Comparison of ENCODE assay signal across 23 cellular contexts in genomic region chr6:12506211-12506610, GRCh38.
"Had no signal": no experiment of that assay in that cellular context is flagged by ENCODE, and none has a peak within 500 bp of the region (broad histone marks: within the 10 kb centered on the region; RNA-seq: fewer than 3 reads in every experiment).

No MANE protein-coding gene starts in this region.

- H3K36me3 ChIP-seq: SJSA1 had no signal

- DNase-seq: Kasumi-1, NCI-H1092, NCI-H1105 treated with DMSO at 0.1 percent for 48 hours, NCI-H1417 treated with DMSO at 0.1 percent for 48 hours, NCI-H146, NCI-H1694 treated with DMSO at 0.1 percent for 48 hours, NCI-H2029, NCI-H2081 treated with DMSO at 0.1 percent for 48 hours, NCI-H2171, NCI-H226, NCI-H446, NCI-H510A, NCI-H524 treated with DMSO at 0.1 percent for 48 hours, NCI-H69, NCI-H774, Right ventricle myocardium superior, RPMI8226, SIG-M5 had no signal

- H3K9me3 ChIP-seq: SJSA1 had no signal

- H3K27ac ChIP-seq: KMS-11, SJSA1, SK-N-MC had no signal

- H3K4me2 ChIP-seq: KMS-11 had no signal

- H3K4me3 ChIP-seq: K562, SJSA1, SK-N-MC had no signal

- ATAC-seq: K562 had no signal

- FAIRE-seq: K562, RCC 7860 had no signal

- H3K9ac ChIP-seq: KMS-11 had no signal

- H3K27me3 ChIP-seq: SJSA1 had no signal
